In genomic region chr7:148623586-148624282, GRCh38 we compare ENCODE assay signal across 1 cellular context.
TF ChIP-seq lines count a peak whose summit lies in the region.

No MANE protein-coding gene starts in this region.

TF ChIP-seq in WTC11, 78 proteins besides CTCF, POLR2A, EP300 and RAD21 (continued from another document):
- TF ChIP-seq USF1 (CRISPR knock-in tag; IDR thresholded peaks at IDR 0.05) (no peak), JUN (CRISPR knock-in tag; IDR thresholded peaks at IDR 0.05) (no peak), TCF7 (CRISPR knock-in tag; IDR thresholded peaks at IDR 0.05; ENCODE audit: low read depth) (no peak), PRDM15 (CRISPR knock-in tag; IDR thresholded peaks at IDR 0.05) (no peak), ZNF396 (CRISPR knock-in tag; IDR thresholded peaks at IDR 0.05; ENCODE audit: borderline replicate concordance) (no peak), ZNF512 (CRISPR knock-in tag; IDR thresholded peaks at IDR 0.05; ENCODE audit: borderline replicate concordance) (no peak), CREB1 (CRISPR knock-in tag; IDR thresholded peaks at IDR 0.05) (no peak)
